In the genomic region with DNA sequence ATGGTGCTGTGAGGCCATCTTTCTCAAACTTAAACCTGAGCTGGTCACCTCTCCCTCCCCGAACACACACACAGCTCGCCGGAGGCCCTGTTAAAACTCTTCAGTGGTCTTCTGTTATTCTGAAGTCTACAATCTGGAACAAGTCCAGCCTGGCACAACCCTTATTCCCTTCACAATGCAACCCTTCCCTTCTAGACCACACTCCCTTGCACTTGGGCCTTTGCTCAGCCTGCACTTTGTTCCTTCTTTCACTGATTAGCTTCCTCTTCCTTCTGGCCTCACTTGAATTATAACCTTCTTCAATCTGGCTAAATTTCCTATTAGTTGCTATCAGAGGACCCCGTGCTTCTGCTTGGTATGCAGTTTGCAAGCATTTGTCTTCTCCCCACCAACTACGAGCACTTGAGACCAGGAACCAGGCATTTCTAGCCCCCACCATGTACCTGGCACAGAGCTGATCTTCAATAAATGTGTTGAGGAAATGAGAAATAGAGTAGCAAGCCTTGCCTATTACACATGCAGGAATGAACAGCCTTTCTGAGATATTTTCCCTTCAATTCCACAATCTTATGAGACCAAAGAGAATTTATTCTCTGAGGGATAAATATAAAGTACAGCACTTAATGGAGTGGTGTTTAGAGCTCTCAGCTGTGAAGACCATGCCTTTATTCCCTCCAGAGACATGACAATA, we compare ENCODE assay signal across 23 cellular contexts.
DNase-seq lines count a peak whose midpoint lies in the region; ATAC-seq, FAIRE-seq and TF ChIP-seq lines count a peak whose summit lies in the region.
"Had no signal": no experiment of that assay in that cellular context is flagged by ENCODE, and none has a peak within 500 bp of the region (broad histone marks: within the 10 kb centered on the region; RNA-seq: fewer than 3 reads in every experiment).

No MANE protein-coding gene starts in this region.

- no peak overlapping the region for H3K9ac ChIP-seq in H1 (replicated peaks in 1 of 4; ENCODE audit: extremely low read depth in 1 of 4, low read depth in 3 of 4, low read length in 3 of 4)

- H3K4me1 ChIP-seq in Peyer's patch, result peaks cover 0 to 10% (median 0%) of the 10 kb centered on the region in 4 donors
- peaks cover 0 to 8% (median 1%) of the 10 kb centered on the region in 4 experiments; a peak in 3 of 7 replicates for H3K4me1 ChIP-seq in H1 (replicated peaks in 1 of 4; ENCODE audit: control insufficient read depth in 3 of 4, insufficient read depth in 4 of 4, low read length in 3 of 4)

- no peaks in the 10 kb centered on the region for H3K4me1 Mint-ChIP-seq in activated naive CD8-positive, alpha-beta T cell treated with anti-CD3 and anti-CD28 coated beads for 36 hours

- H3K4me2 ChIP-seq in H1 (ENCODE audit: insufficient read depth in 1 of 2, low read depth in 2 of 2, low read length in 2 of 2), result no peak overlapping the region

- no peak overlapping the region for H4K8ac ChIP-seq in H1 (ENCODE audit: extremely low read depth, insufficient read depth, low read length)

- no peak overlapping the region for H2BK120ac ChIP-seq in H1 (replicated peaks; ENCODE audit: low read depth, low read length)

- no peaks in the 10 kb centered on the region for H3K9me3 Mint-ChIP-seq in activated naive CD8-positive, alpha-beta T cell treated with anti-CD3 and anti-CD28 coated beads for 36 hours

- CTCF ChIA-PET in H1 (lab: Charles Lee; ENCODE audit: partially characterized antibody), result interaction anchor here (0.6 to 2.4 kb wide), 5 partner anchors 10 to 1885 kb away, joined by 3 to 10 read pairs (median 4); no protein-coding TSS in a partner anchor

- FAIRE-seq in H1 (lab: Jason Lieb, UNC), result no peak
- FAIRE-seq: A204.1, GM18507, K562 had no signal

- H2BK12ac ChIP-seq in H1 (ENCODE audit: low read depth, low read length), result no peak overlapping the region

- no peaks in the 10 kb centered on the region for H3K79me1 ChIP-seq in H1 (ENCODE audit: low read depth, low read length)

- WGBS in H1 (ENCODE audit: extremely low coverage in 1 of 2, insufficient coverage in 1 of 2, insufficient read length in 1 of 2, insufficient replicate concordance in 2 of 2, low coverage in 1 of 2, low lambda C conversion rate in 2 of 2, missing lambda C conversion rate in 1 of 2), 2 experiments, result 90% methylated on average over 5 of the region's 5 CpGs; no CpG with 5 or more reads in 1 of the 2 experiments

- H3K4me3 Mint-ChIP-seq in activated naive CD8-positive, alpha-beta T cell treated with anti-CD3 and anti-CD28 coated beads for 36 hours, result no peak overlapping the region

- TF ChIP-seq RAD21 in H1 (IDR thresholded peaks at IDR 0.05 in 1 of 2, conservative IDR thresholded peaks at IDR 0.05 in 1 of 2; ENCODE audit: low read depth in 2 of 2, low read length in 2 of 2), result no peak

- H2AK5ac ChIP-seq in H1 (ENCODE audit: low read depth, low read length), result no peak overlapping the region

- DNase-seq in KBM-7, result peak; percentile 1
- DNase-seq in Peyer's patch, result peak in 2 of 3 donors; percentile 56 to 70
- no peak for DNase-seq in H1 (ENCODE audit: low read depth in 1 of 2, low spot score in 2 of 2)
- peak; percentile 16 for DNase-seq in retina
- no peak for DNase-seq in activated naive CD8-positive, alpha-beta T cell treated with anti-CD3 and anti-CD28 coated beads for 36 hours
- no peak for DNase-seq in kidney glomerular epithelial cell (lab: John Stamatoyannopoulos, UW)
- DNase-seq: GDM1; NCI-H1105; NCI-H146; NCI-H2029 treated with DMSO at 0.1 percent for 48 hours; NCI-H2171; NCI-H345; NCI-H524; NCI-H774; NK-92 treated with Interleukin-12 subunit alpha and Interleukin-12 subunit beta, amount 100 ng/mL, for 24 hours; OCI-M1; SW 1271 had no signal

- no peak overlapping the region for H4K91ac ChIP-seq in H1 (replicated peaks; ENCODE audit: insufficient read length, low read length)

- H3K4me3 ChIP-seq in Peyer's patch (no peak overlapping the region), H1 (ENCODE audit: extremely low read depth in 1 of 4, insufficient read depth in 2 of 4, low read depth in 3 of 4, low read length in 4 of 4) (no peak overlapping the region)
- H3K4me3 ChIP-seq: K562 had no signal

- no peak overlapping the region for H2AFZ ChIP-seq in H1 (ENCODE audit: low read length)

- H2BK15ac ChIP-seq in H1 (ENCODE audit: low read length), result no peak overlapping the region

- H3K4ac ChIP-seq in H1 (replicated peaks; ENCODE audit: insufficient read length, low read depth, low read length), result no peak overlapping the region

- no peaks in the 10 kb centered on the region for H3K27me3 ChIP-seq in Peyer's patch
- H3K27me3 ChIP-seq in H1 (replicated peaks in 1 of 4; ENCODE audit: control insufficient read depth in 3 of 4, extremely low read depth in 1 of 4, insufficient read depth in 3 of 4, low read length in 3 of 4), result no peaks in the 10 kb centered on the region

- peak overlapping the region; percentile 26; the same call in 1 of the 2 replicates for H3K18ac ChIP-seq in H1 (ENCODE audit: extremely low read depth, low read length)

- no peak overlapping the region for H2BK5ac ChIP-seq in H1 (ENCODE audit: low read depth, low read length)

- no peak overlapping the region for H3K23ac ChIP-seq in H1 (ENCODE audit: insufficient read length)

- H3K36me3 ChIP-seq in Peyer's patch (no peaks in the 10 kb centered on the region), H1 (ENCODE audit: control insufficient read depth in 2 of 4, insufficient read depth in 4 of 4, low read length in 3 of 4) (peaks cover 0 to 1% (median 0%) of the 10 kb centered on the region in 4 experiments; a peak in 1 of 8 replicates)

- no peak for TF ChIP-seq EP300 in H1 (IDR thresholded peaks at IDR 0.05; ENCODE audit: borderline replicate concordance in 1 of 2, low read depth in 2 of 2, low read length in 2 of 2)

- POLR2A ChIA-PET in H1 (lab: Charles Lee; ENCODE audit: partially characterized antibody), result interaction anchor here (0.6 kb wide), 1 partner anchor 86 kb away, joined by 4 read pairs; no protein-coding TSS in a partner anchor

- H3K79me2 ChIP-seq in H1 (ENCODE audit: control insufficient read depth in 1 of 2, insufficient read depth in 2 of 2, low read length in 2 of 2), result no peaks in the 10 kb centered on the region

- peaks cover 13% of the 10 kb centered on the region for H3K27me3 Mint-ChIP-seq in activated naive CD8-positive, alpha-beta T cell treated with anti-CD3 and anti-CD28 coated beads for 36 hours

- H3K27ac Mint-ChIP-seq in activated naive CD8-positive, alpha-beta T cell treated with anti-CD3 and anti-CD28 coated beads for 36 hours, result no peak overlapping the region

- H3K23me2 ChIP-seq in H1 (ENCODE audit: low read depth, low read length), result no peaks in the 10 kb centered on the region

- TF ChIP-seq CTCF in Peyer's patch (IDR thresholded peaks at IDR 0.05) (no peak), H1 (IDR thresholded peaks at IDR 0.05; ENCODE audit: control extremely low read depth in 1 of 3, insufficient read depth in 1 of 3, low read depth in 1 of 3, low read length in 3 of 3) (no peak)

- in situ Hi-C loops in KBM-7 (cut with MboI; ENCODE audit: low pct_unique_long_range_greater_than_20kb, low sequenced_read_pairs), result no loop called here

- ATAC-seq in HG03196 (IDR thresholded peaks at IDR 0.05; ENCODE audit: unreplicated experiment), result no peak
- ATAC-seq: K562, Right ventricle myocardium inferior had no signal

- H4K20me1 ChIP-seq in H1 (replicated peaks in 1 of 2; ENCODE audit: control insufficient read depth in 1 of 2, insufficient read depth in 2 of 2, low read length in 2 of 2), result no peaks in the 10 kb centered on the region

- no peak overlapping the region for H2BK20ac ChIP-seq in H1 (ENCODE audit: low read length)

- H3K27ac ChIP-seq in Peyer's patch (peak overlapping the region in 2 of 4 donors; percentile 48 to 69), H1 (ENCODE audit: low read depth, low read length) (no peak overlapping the region)
- H3K27ac ChIP-seq: C4-2B had no signal

- no peak for TF ChIP-seq POLR2A in Peyer's patch (IDR thresholded peaks at IDR 0.05)
- TF ChIP-seq POLR2A in H1 (IDR thresholded peaks at IDR 0.05; ENCODE audit: control extremely low read depth in 1 of 2, low read depth in 2 of 2, low read length in 2 of 2), result no peak

- H3K14ac ChIP-seq in H1 (ENCODE audit: insufficient read length), result no peak overlapping the region

- H3K9me3 ChIP-seq in Peyer's patch (no peaks in the 10 kb centered on the region), H1 (ENCODE audit: insufficient read depth in 2 of 2, low read depth in 1 of 2, low read length in 1 of 2) (no peaks in the 10 kb centered on the region)

- no peak overlapping the region for H3K56ac ChIP-seq in H1 (replicated peaks; ENCODE audit: insufficient read length, low read depth, low read length)

- H3K36me3 Mint-ChIP-seq in activated naive CD8-positive, alpha-beta T cell treated with anti-CD3 and anti-CD28 coated beads for 36 hours, result no peaks in the 10 kb centered on the region

- H4K5ac ChIP-seq in H1 (ENCODE audit: insufficient read length, low read depth, low read length), result no peak overlapping the region

TF ChIP-seq in H1, 55 proteins besides CTCF, POLR2A, EP300 and RAD21 (continues in another document):
- TF ChIP-seq PHF8 (conservative IDR thresholded peaks at IDR 0.05; ENCODE audit: low read depth, low read length), result no peak
- TF ChIP-seq RXRA (IDR thresholded peaks at IDR 0.05; ENCODE audit: insufficient read depth, low read depth, low read length), result no peak
- TF ChIP-seq CBX8 (IDR thresholded peaks at IDR 0.05; ENCODE audit: borderline replicate concordance, low read depth, low read length), result no peak
- no peak for TF ChIP-seq SAP30 (IDR thresholded peaks at IDR 0.05; ENCODE audit: insufficient read depth, insufficient replicate concordance, low read length)
- no peak for TF ChIP-seq BCL11A (IDR thresholded peaks at IDR 0.05; ENCODE audit: low read depth in 2 of 2, low read length in 2 of 2)
- TF ChIP-seq TAF7 (optimal IDR thresholded peaks at IDR 0.05; ENCODE audit: borderline replicate concordance, low read depth, low read length), result no peak
- no peak for TF ChIP-seq POLR2AphosphoS5 (IDR thresholded peaks at IDR 0.05; ENCODE audit: low read depth, low read length)
- TF ChIP-seq SP1 (IDR thresholded peaks at IDR 0.05; ENCODE audit: low read depth, low read length), result no peak
- TF ChIP-seq, protein P1, sequence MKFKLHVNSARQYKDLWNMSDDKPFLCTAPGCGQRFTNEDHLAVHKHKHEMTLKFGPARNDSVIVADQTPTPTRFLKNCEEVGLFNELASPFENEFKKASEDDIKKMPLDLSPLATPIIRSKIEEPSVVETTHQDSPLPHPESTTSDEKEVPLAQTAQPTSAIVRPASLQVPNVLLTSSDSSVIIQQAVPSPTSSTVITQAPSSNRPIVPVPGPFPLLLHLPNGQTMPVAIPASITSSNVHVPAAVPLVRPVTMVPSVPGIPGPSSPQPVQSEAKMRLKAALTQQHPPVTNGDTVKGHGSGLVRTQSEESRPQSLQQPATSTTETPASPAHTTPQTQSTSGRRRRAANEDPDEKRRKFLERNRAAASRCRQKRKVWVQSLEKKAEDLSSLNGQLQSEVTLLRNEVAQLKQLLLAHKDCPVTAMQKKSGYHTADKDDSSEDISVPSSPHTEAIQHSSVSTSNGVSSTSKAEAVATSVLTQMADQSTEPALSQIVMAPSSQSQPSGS (IDR thresholded peaks at IDR 0.05; ENCODE audit: low read length), result no peak
- TF ChIP-seq TEAD4 (IDR thresholded peaks at IDR 0.05; ENCODE audit: low read depth, low read length), result no peak
- TF ChIP-seq SIN3A (conservative IDR thresholded peaks at IDR 0.05 in 1 of 2, IDR thresholded peaks at IDR 0.05 in 1 of 2; ENCODE audit: low read depth in 1 of 2, low read length in 2 of 2), result no peak

Comparison
In these comparisons a context has a peak if more than half of its experiments do, and no peak if none do; other contexts are left out.
1. DNase-seq: peak in KBM-7 (single experiment), Peyer's patch (2 of 3) and retina (single experiment); none in H1 (0 of 2), activated naive CD8-positive, alpha-beta T cell treated with anti-CD3 and anti-CD28 coated beads for 36 hours (single experiment) and kidney glomerular epithelial cell (single experiment).